In genomic region chr12:68100241-68100640, GRCh38 we compare ENCODE assay signal across 18 cellular contexts. TPM values are rescaled to one million over a fixed set of nuclear protein-coding genes. Genes with fewer than 3 reads are reported as not detected.
"Had no signal": no experiment of that assay in that cellular context is flagged by ENCODE, and none has a peak within 500 bp of the region (broad histone marks: within the 10 kb centered on the region; RNA-seq: fewer than 3 reads in every experiment).

No MANE protein-coding gene starts in this region.

- H3K9me3 ChIP-seq: mucosa of descending colon, ovary, testis had no signal

- H3K27me3 ChIP-seq: ovary, testis had no signal

- H3K4me1 ChIP-seq: testis had no signal

- H3K4me3 ChIP-seq: coronary artery, mucosa of descending colon, ovary, testis had no signal

- ATAC-seq: left cardiac atrium; mucosa of descending colon; stimulated activated naive CD8-positive, alpha-beta T cell treated with anti-CD3 and anti-CD28 coated beads, Interleukin-15, amount 100 ng/mL, for 72 hours had no signal

- H3K36me3 ChIP-seq: ovary had no signal

- H3K27ac ChIP-seq: coronary artery, ovary, testis had no signal

- DNase-seq: activated naive CD4-positive, alpha-beta T cell treated with anti-CD3 and anti-CD28 coated beads, Interleukin-2, amount 10 ng/mL, durations not matched to agents 7 days and 5 days; effector CD8-positive, alpha-beta T cell; hypothalamus; left cardiac atrium; mucosa of descending colon; ovary; stimulated activated CD4-positive, alpha-beta T cell treated with anti-CD3 and anti-CD28 coated beads, Interleukin-15, amount 100 ng/mL, for 24 hours; stimulated activated CD4-positive, alpha-beta T cell treated with anti-CD3 and anti-CD28 coated beads, Interleukin-4, amount 100 ng/mL, for 24 hours; stimulated activated naive CD8-positive, alpha-beta T cell treated with anti-CD3 and anti-CD28 coated beads, Interleukin-15, amount 100 ng/mL, for 72 hours; testis had no signal

RNA-seq across cellular contexts. Expression of gene IFNG, which starts 59.3 kb away (rescaled TPM):
- total RNA-seq: cardiac septum, epithelial cell of proximal tubule, left cardiac atrium, lung microvascular endothelial cell, mucosa of descending colon, neural crest cell, renal cortical epithelial cell, testis, urinary bladder had no signal
- polyA plus RNA-seq: adipose tissue, urinary bladder had no signal
